Comparison of ENCODE assay signal across 20 cellular contexts in genomic region chrX:8084023-8084422, GRCh38.
DNase-seq lines count a peak whose midpoint lies in the region; ATAC-seq, FAIRE-seq and TF ChIP-seq lines count a peak whose summit lies in the region.
"Had no signal": no experiment of that assay in that cellular context is flagged by ENCODE, and none has a peak within 500 bp of the region (broad histone marks: within the 10 kb centered on the region; RNA-seq: fewer than 3 reads in every experiment).

No MANE protein-coding gene starts in this region.

- WGBS in H9 (ENCODE audit: extremely low coverage, insufficient read length, low lambda C conversion rate), result no CpG with 5 or more reads among the region's 4 CpGs

- no peak overlapping the region for H2BK12ac ChIP-seq in H9 (ENCODE audit: insufficient read length, low read depth, low read length)

- no peaks in the 10 kb centered on the region for H3K36me3 Mint-ChIP-seq in H9 (ENCODE audit: insufficient read depth in 1 of 3, low read depth in 3 of 3)
- H3K36me3 Mint-ChIP-seq: CD4-positive, CD25-positive, alpha-beta regulatory T cell had no signal

- no peak overlapping the region for H3K27ac ChIP-seq in H9 (ENCODE audit: insufficient read length, low read depth, low read length)
- H3K27ac ChIP-seq: ascending aorta, heart right ventricle, left lung, right atrium auricular region had no signal

- no peaks in the 10 kb centered on the region for H3K9me3 ChIP-seq in H9 (ENCODE audit: control insufficient read depth, low read depth, low read length)
- H3K9me3 ChIP-seq: ascending aorta, heart right ventricle, left lung, right atrium auricular region had no signal

- H3K79me1 ChIP-seq in H9 (ENCODE audit: insufficient read depth, low read depth, low read length, poor library complexity, severe bottlenecking), result no peaks in the 10 kb centered on the region

- no peak overlapping the region for H3K56ac ChIP-seq in H9 (ENCODE audit: insufficient read length, low read depth, low read length)

- no peak for TF ChIP-seq CTCF in H9 (conservative IDR thresholded peaks at IDR 0.05)

- H2AFZ ChIP-seq in H9 (ENCODE audit: low read length), result no peak overlapping the region

- H3K18ac ChIP-seq in H9 (ENCODE audit: insufficient read length, low read depth, low read length), result no peak overlapping the region

- no peaks in the 10 kb centered on the region for H3K79me2 ChIP-seq in H9 (ENCODE audit: insufficient read depth, low read length)

- 0 out of 7 replicates have a peak overlapping the region, but pooled peaks of 2 of the 3 experiments have one; percentile 36 to 55 for H3K27ac Mint-ChIP-seq in H9
- H3K27ac Mint-ChIP-seq: CD4-positive, CD25-positive, alpha-beta regulatory T cell; naive B cell had no signal

- DNase-seq in H9 (no peak), NCI-H226 (peak; percentile 51), non-pigmented ciliary epithelial cell (ENCODE audit: low read depth) (peak; percentile 24), NOMO-1 treated with DMSO at 0.1 percent for 48 hours (lab: John Stamatoyannopoulos, UW; ENCODE audit: unreplicated experiment) (no peak)
- DNase-seq in activated T-cell treated with anti-CD3 and anti-CD28 coated beads, Interleukin-2, amount 50 U/mL, for 48 hours, result no peak
- DNase-seq: activated CD4-positive, alpha-beta T cell treated with anti-CD3 and anti-CD28 coated beads for 4 hours; CD4-positive, CD25-positive, alpha-beta regulatory T cell; GF-D8; heart right ventricle; left lung; naive B cell; NCI-H446 treated with DMSO at 0.1 percent for 48 hours; stimulated activated CD4-positive, alpha-beta T cell treated with anti-CD3 and anti-CD28 coated beads, Interleukin-4, amount 100 ng/mL, for 1 hour had no signal

- H2BK20ac ChIP-seq in H9 (ENCODE audit: low read depth, low read length, poor library complexity, severe bottlenecking), result no peak overlapping the region

- H4K8ac ChIP-seq in H9 (replicated peaks; ENCODE audit: insufficient read length, low read depth, low read length), result no peak overlapping the region

- H3K23ac ChIP-seq in H9 (ENCODE audit: insufficient read length, low read depth, low read length), result no peak overlapping the region

- no peak overlapping the region for H4K5ac ChIP-seq in H9 (ENCODE audit: insufficient read length, low read depth, low read length)

- no peaks in the 10 kb centered on the region for H3K27me3 Mint-ChIP-seq in H9 (ENCODE audit: low read depth)
- H3K27me3 Mint-ChIP-seq: CD4-positive, CD25-positive, alpha-beta regulatory T cell; naive B cell had no signal

- H3K23me2 ChIP-seq in H9 (ENCODE audit: insufficient read length, low read depth, low read length, poor library complexity, severe bottlenecking), result no peaks in the 10 kb centered on the region

- no peak overlapping the region for H3K9ac ChIP-seq in H9 (ENCODE audit: extremely low read depth, insufficient read length, low read length)

- no peak overlapping the region for H2BK5ac ChIP-seq in H9 (ENCODE audit: insufficient read length, low read length)

- no peak overlapping the region for H3T11ph ChIP-seq in H9 (ENCODE audit: low read length)

- H2AK5ac ChIP-seq in H9 (ENCODE audit: insufficient read length, low read length), result no peak overlapping the region

- H4K91ac ChIP-seq in H9 (ENCODE audit: insufficient read length, low read depth, low read length), result no peak overlapping the region

- H2BK15ac ChIP-seq in H9 (ENCODE audit: low read depth, low read length), result no peak overlapping the region

- H3K4me1 ChIP-seq in H9 (ENCODE audit: insufficient read depth, low read length), result peaks cover 2% of the 10 kb centered on the region; the same call in 1 of the 2 replicates
- H3K4me1 ChIP-seq: ascending aorta, heart right ventricle, left lung, right atrium auricular region had no signal

- FAIRE-seq in colon (lab: Jason Lieb, UNC), result peak; percentile 14
- FAIRE-seq: endometrium, RCC 7860 had no signal

- no peak overlapping the region; a peak in 1 of 5 replicates for H3K4me3 Mint-ChIP-seq in H9
- H3K4me3 Mint-ChIP-seq: CD4-positive, CD25-positive, alpha-beta regulatory T cell; naive B cell had no signal

- H3K27me3 ChIP-seq in H9 (ENCODE audit: insufficient read depth, low read length), result no peaks in the 10 kb centered on the region
- H3K27me3 ChIP-seq: ascending aorta, heart right ventricle, left lung, right atrium auricular region had no signal

- no peak overlapping the region for H3K4ac ChIP-seq in H9 (ENCODE audit: low read depth, low read length)

- peaks cover 26 to 43% of the 10 kb centered on the region in 2 experiments for H3K4me1 Mint-ChIP-seq in H9
- H3K4me1 Mint-ChIP-seq: CD4-positive, CD25-positive, alpha-beta regulatory T cell had no signal

- ATAC-seq in HG02610 (IDR thresholded peaks at IDR 0.05; ENCODE audit: unreplicated experiment), result no peak
- ATAC-seq in GM19455 (IDR thresholded peaks at IDR 0.05; ENCODE audit: unreplicated experiment), result no peak
- ATAC-seq: heart right ventricle, left lung had no signal

- H4K20me1 ChIP-seq in H9 (ENCODE audit: control insufficient read depth, insufficient read depth, insufficient read length), result no peaks in the 10 kb centered on the region

- no peak overlapping the region for H3K14ac ChIP-seq in H9 (ENCODE audit: insufficient read depth, low read length)

- H2BK120ac ChIP-seq in H9 (ENCODE audit: low read depth, low read length, poor library complexity, severe bottlenecking), result no peak overlapping the region

- H3K4me2 ChIP-seq in H9 (ENCODE audit: insufficient read depth, insufficient read length, low read length), result no peak overlapping the region

- H3K9me3 Mint-ChIP-seq in H9, result no peaks in the 10 kb centered on the region

Comparison
In these comparisons a context has a peak if more than half of its experiments do, and no peak if none do; other contexts are left out.
1. DNase-seq: peak in NCI-H226 (single experiment) and non-pigmented ciliary epithelial cell (single experiment); none in H9 (single experiment), NOMO-1 treated with DMSO at 0.1 percent for 48 hours (single experiment) and activated T-cell treated with anti-CD3 and anti-CD28 coated beads, Interleukin-2, amount 50 U/mL, for 48 hours (0 of 2).